In genomic region chr16:82713778-82714177, GRCh38 we compare ENCODE assay signal across 18 cellular contexts.
DNase-seq lines count a peak whose midpoint lies in the region; ATAC-seq and TF ChIP-seq lines count a peak whose summit lies in the region.
"Had no signal": no experiment of that assay in that cellular context is flagged by ENCODE, and none has a peak within 500 bp of the region (broad histone marks: within the 10 kb centered on the region; RNA-seq: fewer than 3 reads in every experiment).

No MANE protein-coding gene starts in this region.

- H3K27ac ChIP-seq in mammary epithelial cell (ENCODE audit: insufficient read depth, low read depth, low read length) (no peak overlapping the region), right cardiac atrium (ENCODE audit: low read length) (peak overlapping the region; percentile 36), lower lobe of right lung (no peak overlapping the region), upper lobe of right lung (no peak overlapping the region)
- H3K27ac ChIP-seq: HL-60 had no signal

- POLR2A ChIA-PET in MCF 10A (lab: Yijun Ruan, JAX), result interaction anchor here (0.6 kb wide), 1 partner anchor 19 kb away, joined by 3 read pairs; no protein-coding TSS in a partner anchor

- WGBS in mammary epithelial cell (ENCODE audit: low coverage, missing lambda C conversion rate), result 80% methylated on average over 4 of the region's 4 CpGs
- WGBS in right cardiac atrium, result 43% methylated on average over 4 of the region's 4 CpGs

- TF ChIP-seq CTCF in mammary epithelial cell (conservative IDR thresholded peaks at IDR 0.05 in 1 of 2, IDR thresholded peaks at IDR 0.05 in 1 of 2; ENCODE audit: extremely low read depth in 1 of 2, insufficient read depth in 1 of 2, low read depth in 1 of 2, low read length in 2 of 2) (no peak), MCF 10A (IDR thresholded peaks at IDR 0.05; ENCODE audit: unreplicated experiment) (no peak), lower lobe of right lung (IDR thresholded peaks at IDR 0.05) (no peak), upper lobe of right lung (IDR thresholded peaks at IDR 0.05) (no peak)

- H3K4me3 ChIP-seq in mammary epithelial cell (replicated peaks in 1 of 3; ENCODE audit: insufficient read depth in 1 of 3, low read depth in 2 of 3, low read length in 3 of 3) (no peak overlapping the region), right cardiac atrium (ENCODE audit: low read length) (no peak overlapping the region), lower lobe of right lung (no peak overlapping the region), upper lobe of right lung (no peak overlapping the region)
- H3K4me3 ChIP-seq: GM23338 had no signal

- H3K9me3 Mint-ChIP-seq in MCF 10A (ENCODE audit: unreplicated experiment), result no peaks in the 10 kb centered on the region
- H3K9me3 Mint-ChIP-seq: CD4-positive, alpha-beta T cell had no signal

- no peaks in the 10 kb centered on the region for H4K20me1 ChIP-seq in mammary epithelial cell (ENCODE audit: insufficient read depth, low read length)

- peaks cover 4% of the 10 kb centered on the region for H3K36me3 Mint-ChIP-seq in MCF 10A (ENCODE audit: insufficient read depth, unreplicated experiment)

- no peak overlapping the region for H3K4me2 ChIP-seq in mammary epithelial cell (ENCODE audit: insufficient read depth, low read depth, low read length)
- H3K4me2 ChIP-seq: GM23338 had no signal

- H3K4me1 Mint-ChIP-seq in MCF 10A (ENCODE audit: insufficient read depth, unreplicated experiment), result no peaks in the 10 kb centered on the region
- H3K4me1 Mint-ChIP-seq: B cell had no signal

- dilution Hi-C loops in mammary epithelial cell (cut with HindIII; ENCODE audit: low sequenced_read_pairs), result no loop called here

- no peaks in the 10 kb centered on the region for H3K9me3 ChIP-seq in mammary epithelial cell (replicated peaks; ENCODE audit: insufficient read depth, low read length)
- H3K9me3 ChIP-seq in right cardiac atrium (ENCODE audit: control insufficient read depth, low read length), result no peaks in the 10 kb centered on the region
- no peaks in the 10 kb centered on the region for H3K9me3 ChIP-seq in lower lobe of right lung
- no peaks in the 10 kb centered on the region for H3K9me3 ChIP-seq in upper lobe of right lung

- in situ Hi-C loops in mammary epithelial cell (cut with MboI; ENCODE audit: low sequenced_read_pairs in 2 of 2), result no loop called here

- CTCF ChIA-PET in mammary epithelial cell (lab: Charles Lee; ENCODE audit: low non-redundant PET), result no interaction called here
- CTCF ChIA-PET in MCF 10A (lab: Yijun Ruan, JAX), result no interaction called here

- H3K4me1 ChIP-seq in mammary epithelial cell (ENCODE audit: insufficient read depth, low read length), result no peaks in the 10 kb centered on the region
- peaks cover 19% of the 10 kb centered on the region for H3K4me1 ChIP-seq in right cardiac atrium (ENCODE audit: control insufficient read depth, insufficient read depth, low read length)
- H3K4me1 ChIP-seq in lower lobe of right lung, result no peaks in the 10 kb centered on the region
- H3K4me1 ChIP-seq in upper lobe of right lung, result no peaks in the 10 kb centered on the region

- H3K79me2 ChIP-seq in mammary epithelial cell (ENCODE audit: insufficient read depth, low read length), result peaks cover 80% of the 10 kb centered on the region

- H3K27me3 ChIP-seq in mammary epithelial cell (ENCODE audit: insufficient read depth, low read length) (no peaks in the 10 kb centered on the region), right cardiac atrium (ENCODE audit: control insufficient read depth, insufficient read depth) (no peaks in the 10 kb centered on the region), lower lobe of right lung (ENCODE audit: low read depth) (no peaks in the 10 kb centered on the region), upper lobe of right lung (no peaks in the 10 kb centered on the region)

- no TSS peak for BruUV-seq in mammary epithelial cell (replicated peaks; lab: Mats Ljungman, UMichigan)
- BruUV-seq in MCF 10A (replicated peaks; lab: Mats Ljungman, UMichigan), result no TSS peak

- no peak overlapping the region for H3K4me3 Mint-ChIP-seq in MCF 10A (ENCODE audit: unreplicated experiment)
- H3K4me3 Mint-ChIP-seq: B cell; CD4-positive, alpha-beta T cell; GM23338 had no signal

- DNase-seq in mammary epithelial cell (peak; percentile 6), MCF 10A (ENCODE audit: unreplicated experiment) (no peak), right cardiac atrium (no peak), Right ventricle myocardium superior (no peak), lower lobe of right lung (no peak), upper lobe of right lung (no peak), NCI-H1105 treated with DMSO at 0.1 percent for 48 hours (lab: John Stamatoyannopoulos, UW) (no peak), SK-N-DZ (ENCODE audit: low spot score) (no peak)
- DNase-seq: C1 segment of cervical spinal cord; Calu3; CD4-positive, alpha-beta T cell; DMS 273 treated with DMSO at 0.1 percent for 48 hours; DMS79 treated with DMSO at 0.1 percent for 48 hours; EL; H7 had no signal

- H2AFZ ChIP-seq in mammary epithelial cell (ENCODE audit: low read depth, low read length), result no peak overlapping the region
- H2AFZ ChIP-seq: GM23338 had no signal

- intact Hi-C loops in mammary epithelial cell (cut with micrococcal nuclease) (no loop called here), MCF 10A (cut with micrococcal nuclease) (no loop called here), right cardiac atrium (cut with DNase I) (loop anchor here in 1 of 4 donors (10.0 kb wide), 1 partner anchor 79 kb away; no protein-coding TSS in a partner anchor), Right ventricle myocardium superior (cut with DNase I) (no loop called here), lower lobe of right lung (cut with DNase I) (no loop called here), upper lobe of right lung (cut with DNase I) (no loop called here)

- ATAC-seq in right cardiac atrium, result no peak
- no peak for ATAC-seq in Right ventricle myocardium superior (ENCODE audit: poor library complexity)
- peak; percentile 62 to 63 for ATAC-seq in lower lobe of right lung
- ATAC-seq in upper lobe of right lung, result peak; percentile 48
- ATAC-seq: GM23338 had no signal

- peaks cover 6% of the 10 kb centered on the region for H3K36me3 ChIP-seq in mammary epithelial cell (ENCODE audit: insufficient read depth, low read length)
- no peaks in the 10 kb centered on the region for H3K36me3 ChIP-seq in lower lobe of right lung
- H3K36me3 ChIP-seq in upper lobe of right lung, result no peaks in the 10 kb centered on the region

- no peaks in the 10 kb centered on the region for H3K27me3 Mint-ChIP-seq in MCF 10A (ENCODE audit: insufficient read depth, unreplicated experiment)

- no peak overlapping the region for H3K27ac Mint-ChIP-seq in MCF 10A (ENCODE audit: low read depth, unreplicated experiment)
- H3K27ac Mint-ChIP-seq: B cell; CD4-positive, alpha-beta T cell; GM23338 had no signal

- no peak overlapping the region for H3K9ac ChIP-seq in mammary epithelial cell (ENCODE audit: insufficient read depth, low read length)

Comparison
In these comparisons a context has a peak if more than half of its experiments do, and no peak if none do; other contexts are left out.
1. ATAC-seq: peak in lower lobe of right lung (2 of 2) and upper lobe of right lung (single experiment); none in right cardiac atrium (0 of 2) and Right ventricle myocardium superior (single experiment).